In genomic region chr14:85602366-85602765, GRCh38 we compare ENCODE assay signal across 22 cellular contexts.
"Had no signal": no experiment of that assay in that cellular context is flagged by ENCODE, and none has a peak within 500 bp of the region (broad histone marks: within the 10 kb centered on the region; RNA-seq: fewer than 3 reads in every experiment).

No MANE protein-coding gene starts in this region.

- H3K36me3 ChIP-seq: MG63 had no signal

- ATAC-seq: HepG2 had no signal

- H3K27me3 ChIP-seq: MG63, SJSA1 had no signal

- H3K27ac ChIP-seq: SJSA1, SK-N-MC had no signal

- H3K4me3 ChIP-seq: MG63, SJSA1, SK-N-MC had no signal

- DNase-seq: Karpas-422, KG1, MG63, NCI-H1092, NCI-H1105 treated with DMSO at 0.1 percent for 48 hours, NCI-H1417 treated with DMSO at 0.1 percent for 48 hours, NCI-H1694 treated with DMSO at 0.1 percent for 48 hours, NCI-H2029, NCI-H2081 treated with DMSO at 0.1 percent for 48 hours, NCI-H2171, NCI-H226, NCI-H446, NCI-H510A, NCI-H524 treated with DMSO at 0.1 percent for 48 hours, NCI-H69, NCI-H774, Right ventricle myocardium superior, RPMI8226, SIG-M5 had no signal
